8 cellular contexts compared by ENCODE assay signal in genomic region chr6:1856381-1856780, GRCh38.
DNase-seq lines count a peak whose midpoint lies in the region; ATAC-seq, FAIRE-seq and TF ChIP-seq lines count a peak whose summit lies in the region.

No MANE protein-coding gene starts in this region.

- no peak overlapping the region for H3K4me3 ChIP-seq in LNCaP clone FGC (ENCODE audit: low read depth, low read length)
- no peak overlapping the region for H3K4me3 ChIP-seq in thyroid gland (replicated peaks in 1 of 3)

- no peaks in the 10 kb centered on the region for H3K27me3 ChIP-seq in thyroid gland

- no peaks in the 10 kb centered on the region for H3K36me3 ChIP-seq in thyroid gland

- 72 to 73% methylated on average over 3 of the region's 3 CpGs for WGBS in thyroid gland, 2 donors

- no peak overlapping the region for H3K27ac ChIP-seq in thyroid gland

- TF ChIP-seq CTCF in GM10266 (IDR thresholded peaks at IDR 0.05; ENCODE audit: control insufficient read depth, insufficient read depth, low read depth, missing control alignments) = peak; percentile 17
- no peak for TF ChIP-seq CTCF in LNCaP clone FGC (IDR thresholded peaks at IDR 0.05; ENCODE audit: control insufficient read depth, extremely low read depth, insufficient read depth)
- TF ChIP-seq CTCF in thyroid gland (IDR thresholded peaks at IDR 0.05) = no peak

- no peak for TF ChIP-seq POLR2A in thyroid gland (IDR thresholded peaks at IDR 0.05)

- no peaks in the 10 kb centered on the region for H3K4me1 ChIP-seq in thyroid gland

- no peak for FAIRE-seq in RCC 7860 (lab: Jason Lieb, UNC)

- intact Hi-C loops in thyroid gland (cut with DNase I) = no loop called here

- DNase-seq in GM10266 (ENCODE audit: extremely low spot score) (peak; percentile 50), LNCaP clone FGC (ENCODE audit: low read depth) (peak; percentile 78), amniotic epithelial cell (ENCODE audit: low read depth) (peak; percentile 21), thyroid gland (peak; percentile 16 to 31), AG20443 (ENCODE audit: low spot score) (no peak), NOMO-1 treated with dmso at 0.1 percent for 144 hours (lab: John Stamatoyannopoulos, UW; ENCODE audit: unreplicated experiment) (no peak), RCC 7860 (ENCODE audit: low spot score) (no peak)

- no peaks in the 10 kb centered on the region for H3K9me3 ChIP-seq in thyroid gland

- peak; percentile 95 for ATAC-seq in GM21786 (IDR thresholded peaks at IDR 0.05; ENCODE audit: unreplicated experiment)

Comparison
In these comparisons a context has a peak if more than half of its experiments do, and no peak if none do; other contexts are left out.
1. DNase-seq: peak in GM10266 (single experiment), LNCaP clone FGC (single experiment), amniotic epithelial cell (single experiment) and thyroid gland (2 of 2); none in AG20443 (single experiment), NOMO-1 treated with dmso at 0.1 percent for 144 hours (single experiment) and RCC 7860 (single experiment).